ENCODE assay signal across 11 cellular contexts in the genomic region with DNA sequence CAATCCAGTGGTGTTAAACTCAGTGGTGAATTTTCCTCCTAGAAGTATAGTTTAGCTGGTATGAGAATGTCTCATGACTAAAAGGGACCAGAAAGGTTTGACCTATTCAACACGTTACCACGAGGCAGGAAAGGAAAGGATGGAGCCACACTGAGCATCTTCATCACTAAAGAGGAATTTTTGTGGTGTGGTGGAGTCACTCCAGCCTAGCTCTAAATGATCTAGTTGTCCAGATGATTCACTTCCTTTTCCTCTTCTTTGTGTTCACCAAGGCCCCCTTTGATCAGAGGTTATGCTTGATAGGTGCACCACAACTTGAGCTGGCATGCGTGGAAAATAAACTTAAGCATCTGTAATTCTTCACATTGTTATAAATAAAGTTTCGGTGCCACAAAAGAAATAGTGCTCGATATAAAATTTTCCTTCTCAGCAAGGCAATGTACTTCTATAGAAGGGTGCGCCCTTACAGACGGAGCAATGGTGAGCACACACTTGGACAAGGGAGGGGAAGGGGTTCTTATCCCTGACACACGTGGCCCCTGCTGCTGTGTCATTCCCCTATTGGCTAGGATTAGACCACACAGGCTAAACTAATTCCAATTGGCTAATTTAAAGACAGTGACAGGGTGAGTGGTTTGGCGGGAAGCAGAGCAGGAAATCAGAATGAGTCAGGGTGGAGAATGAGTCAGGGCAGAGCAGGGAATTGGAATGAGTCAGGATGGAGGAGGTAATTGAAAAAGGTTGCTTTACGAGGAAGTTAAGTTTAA.
DNase-seq lines count a peak whose midpoint lies in the region; ATAC-seq, FAIRE-seq and TF ChIP-seq lines count a peak whose summit lies in the region.
"Had no signal": no experiment of that assay in that cellular context is flagged by ENCODE, and none has a peak within 500 bp of the region (broad histone marks: within the 10 kb centered on the region; RNA-seq: fewer than 3 reads in every experiment).

No MANE protein-coding gene starts in this region.

- H3K9ac ChIP-seq in adipocyte (ENCODE audit: low read length), result no peak overlapping the region
- H3K9ac ChIP-seq in HepG2 (ENCODE audit: insufficient read depth, low read depth, low read length), result no peak overlapping the region
- no peak overlapping the region for H3K9ac ChIP-seq in endodermal cell (ENCODE audit: extremely low read depth, low read length, poor library complexity, severe bottlenecking)

- no peak for ATAC-seq in HepG2
- no peak for ATAC-seq in HG02981 (IDR thresholded peaks at IDR 0.05; ENCODE audit: unreplicated experiment)
- ATAC-seq: activated CD4-positive, CD25-positive, alpha-beta regulatory T cell treated with anti-CD3 and anti-CD28 coated beads, Interleukin-2, amount 50 U/mL, for 24 hours had no signal

- WGBS in HepG2 (ENCODE audit: low lambda C conversion rate), result 45% methylated on average over 10 of the region's 10 CpGs
- WGBS in endodermal cell (ENCODE audit: insufficient coverage in 1 of 2, insufficient read length in 1 of 2), 2 experiments, result 83 to 84% methylated on average over 3 to 10 of the region's 10 CpGs

- DNase-seq in EH (ENCODE audit: low read depth) (peak; percentile 97), M059J (ENCODE audit: low read depth) (peak; percentile 98), adipocyte (ENCODE audit: low read depth) (peak; percentile 60), HepG2 (ENCODE audit: low spot score) (peak; percentile 31), cardiac septum (ENCODE audit: low spot score) (no peak), endodermal cell (no peak), tibial artery (no peak)
- DNase-seq: naive B cell had no signal

- peak overlapping the region; percentile 4 for H3K4me3 ChIP-seq in adipocyte (ENCODE audit: low read length)
- no peak overlapping the region for H3K4me3 ChIP-seq in HepG2 (replicated peaks in 1 of 3; ENCODE audit: insufficient read depth in 1 of 3, low read depth in 2 of 3, low read length in 3 of 3)
- H3K4me3 ChIP-seq in endodermal cell (ENCODE audit: low read length), result no peak overlapping the region
- no peak overlapping the region for H3K4me3 ChIP-seq in tibial artery

- H3K9me3 Mint-ChIP-seq in endodermal cell, result peaks cover 4% of the 10 kb centered on the region

- BruUV-seq in HepG2 (replicated peaks; lab: Mats Ljungman, UMichigan), result no TSS peak

- H3K79me2 ChIP-seq in HepG2 (ENCODE audit: insufficient read depth, low read length), result no peaks in the 10 kb centered on the region

- TF ChIP-seq CTCF in HepG2 (CRISPR knock-in tag; IDR thresholded peaks at IDR 0.05) (no peak), endodermal cell (conservative IDR thresholded peaks at IDR 0.05) (no peak), tibial artery (IDR thresholded peaks at IDR 0.05) (no peak)

- no peak overlapping the region for H3K4me2 ChIP-seq in HepG2 (ENCODE audit: low read depth, low read length)

- intact Hi-C loops in HepG2 (cut with micrococcal nuclease; ENCODE audit: unreplicated experiment) (no loop called here), cardiac septum (cut with DNase I) (loop anchor here (10.0 kb wide), 1 partner anchor 958 kb away; the partner anchor contains the start of gene HS3ST3B1), tibial artery (cut with DNase I; ENCODE audit: low total_unique reads) (no loop called here)

- no peak overlapping the region for H3K27ac Mint-ChIP-seq in endodermal cell
- H3K27ac Mint-ChIP-seq: naive B cell had no signal

- H3K27me3 Mint-ChIP-seq in endodermal cell (ENCODE audit: insufficient read depth), result peaks cover 2% of the 10 kb centered on the region
- H3K27me3 Mint-ChIP-seq: naive B cell had no signal

- H3K27ac ChIP-seq in HepG2 (ENCODE audit: extremely low read length, insufficient read depth, low read length) (no peak overlapping the region), endodermal cell (ENCODE audit: low read depth, low read length) (no peak overlapping the region), tibial artery (no peak overlapping the region)

- CTCF ChIA-PET in HepG2 (lab: Yijun Ruan, JAX; ENCODE audit: low intra/inter-chr PET ratio, low total read pairs), result no interaction called here

- POLR2A ChIA-PET in HepG2 (lab: Yijun Ruan, JAX), result no interaction called here

- peaks cover 20% of the 10 kb centered on the region for H3K4me1 ChIP-seq in adipocyte (ENCODE audit: control insufficient read depth, insufficient read depth, low read length)
- peaks cover 23% of the 10 kb centered on the region for H3K4me1 ChIP-seq in HepG2 (ENCODE audit: insufficient read depth, low read length)
- no peaks in the 10 kb centered on the region for H3K4me1 ChIP-seq in endodermal cell (ENCODE audit: control insufficient read depth, insufficient read depth, low read length)
- no peaks in the 10 kb centered on the region for H3K4me1 ChIP-seq in tibial artery

- peaks cover 2% of the 10 kb centered on the region for H3K36me3 Mint-ChIP-seq in endodermal cell (ENCODE audit: low read depth)
- H3K36me3 Mint-ChIP-seq: naive B cell had no signal

- TF ChIP-seq RAD21 in HepG2 (CRISPR knock-in tag; IDR thresholded peaks at IDR 0.05), result no peak

- peak in 1 of 2 experiments; percentile 26; a peak in 1 of 4 replicates for TF ChIP-seq EP300 in HepG2 (IDR thresholded peaks at IDR 0.05; ENCODE audit: low read depth in 2 of 2, low read length in 2 of 2)
- no peak for TF ChIP-seq EP300 in HepG2 (CRISPR knock-in tag; IDR thresholded peaks at IDR 0.05; ENCODE audit: borderline replicate concordance)

- no peaks in the 10 kb centered on the region for H4K20me1 ChIP-seq in HepG2 (ENCODE audit: insufficient read depth, low read length)

- H3K4me3 Mint-ChIP-seq in endodermal cell, result no peak overlapping the region

- H3K9me3 ChIP-seq in adipocyte (ENCODE audit: control insufficient read depth, low read length) (no peaks in the 10 kb centered on the region), HepG2 (ENCODE audit: low read length) (no peaks in the 10 kb centered on the region), endodermal cell (ENCODE audit: control insufficient read depth, low read length) (no peaks in the 10 kb centered on the region), tibial artery (no peaks in the 10 kb centered on the region)

- H3K4me1 Mint-ChIP-seq in endodermal cell, result peaks cover 8% of the 10 kb centered on the region
- H3K4me1 Mint-ChIP-seq: naive B cell had no signal

- no peak overlapping the region for H2AFZ ChIP-seq in HepG2 (ENCODE audit: low read length)

- H3K36me3 ChIP-seq in adipocyte (ENCODE audit: control insufficient read depth, insufficient read depth, low read length, severe bottlenecking) (no peaks in the 10 kb centered on the region), HepG2 (replicated peaks in 1 of 2; ENCODE audit: control insufficient read depth in 1 of 2, insufficient read depth in 2 of 2, low read length in 2 of 2) (no peaks in the 10 kb centered on the region), endodermal cell (ENCODE audit: control insufficient read depth, insufficient read depth, low read length) (no peaks in the 10 kb centered on the region), tibial artery (no peaks in the 10 kb centered on the region)

- no peaks in the 10 kb centered on the region for H3K27me3 ChIP-seq in adipocyte (replicated peaks; ENCODE audit: control insufficient read depth, insufficient read depth, low read length)
- peaks cover 0 to 3% of the 10 kb centered on the region in 2 experiments; a peak in 1 of 5 replicates for H3K27me3 ChIP-seq in HepG2 (ENCODE audit: control insufficient read depth in 1 of 2, insufficient read depth in 2 of 2, low read length in 2 of 2)
- H3K27me3 ChIP-seq in endodermal cell (ENCODE audit: control insufficient read depth, insufficient read depth, low read length, poor library complexity, severe bottlenecking), result no peaks in the 10 kb centered on the region
- H3K27me3 ChIP-seq in tibial artery, result no peaks in the 10 kb centered on the region

- FAIRE-seq in HepG2 (lab: Jason Lieb, UNC), result no peak
- FAIRE-seq: GM12892 had no signal

- in situ Hi-C loops in HepG2 (cut with HindIII; ENCODE audit: extremely low pct_ligation_motif_present, low pct_unique_long_range_greater_than_20kb), result no loop called here

- TF ChIP-seq POLR2A in HepG2 (IDR thresholded peaks at IDR 0.05; ENCODE audit: insufficient read depth in 1 of 2, low read depth in 2 of 2, low read length in 2 of 2), result no peak

TF ChIP-seq in HepG2, 621 proteins besides CTCF, POLR2A, EP300 and RAD21 (continues in another document):
- TF ChIP-seq CEBPB (IDR thresholded peaks at IDR 0.05; ENCODE audit: borderline replicate concordance, low read depth, low read length) (no peak), FOSL2 (CRISPR knock-in tag; IDR thresholded peaks at IDR 0.05) (peak; percentile 78), ETV5 (CRISPR knock-in tag; IDR thresholded peaks at IDR 0.05; ENCODE audit: borderline replicate concordance) (no peak; the same call in 1 of the 2 replicates), ZNF547 (CRISPR knock-in tag; IDR thresholded peaks at IDR 0.05) (no peak), ELF3 (CRISPR knock-in tag; IDR thresholded peaks at IDR 0.05) (no peak), LBX2 (CRISPR knock-in tag; IDR thresholded peaks at IDR 0.05; ENCODE audit: borderline replicate concordance) (no peak), ZNF441 (CRISPR knock-in tag; IDR thresholded peaks at IDR 0.05; ENCODE audit: borderline replicate concordance) (no peak), ZIK1 (CRISPR knock-in tag; IDR thresholded peaks at IDR 0.05; ENCODE audit: borderline replicate concordance, low read depth) (no peak), ZNF660 (CRISPR knock-in tag; IDR thresholded peaks at IDR 0.05; ENCODE audit: borderline replicate concordance, low read depth) (no peak), MED1 (CRISPR knock-in tag; IDR thresholded peaks at IDR 0.05) (0 out of 2 replicates have a peak, but pooled peaks have one; percentile 24), ZNF34 (CRISPR knock-in tag; IDR thresholded peaks at IDR 0.05; ENCODE audit: borderline replicate concordance) (no peak), MIER3 (CRISPR knock-in tag; IDR thresholded peaks at IDR 0.05; ENCODE audit: borderline replicate concordance) (no peak)
- TF ChIP-seq, protein P1, sequence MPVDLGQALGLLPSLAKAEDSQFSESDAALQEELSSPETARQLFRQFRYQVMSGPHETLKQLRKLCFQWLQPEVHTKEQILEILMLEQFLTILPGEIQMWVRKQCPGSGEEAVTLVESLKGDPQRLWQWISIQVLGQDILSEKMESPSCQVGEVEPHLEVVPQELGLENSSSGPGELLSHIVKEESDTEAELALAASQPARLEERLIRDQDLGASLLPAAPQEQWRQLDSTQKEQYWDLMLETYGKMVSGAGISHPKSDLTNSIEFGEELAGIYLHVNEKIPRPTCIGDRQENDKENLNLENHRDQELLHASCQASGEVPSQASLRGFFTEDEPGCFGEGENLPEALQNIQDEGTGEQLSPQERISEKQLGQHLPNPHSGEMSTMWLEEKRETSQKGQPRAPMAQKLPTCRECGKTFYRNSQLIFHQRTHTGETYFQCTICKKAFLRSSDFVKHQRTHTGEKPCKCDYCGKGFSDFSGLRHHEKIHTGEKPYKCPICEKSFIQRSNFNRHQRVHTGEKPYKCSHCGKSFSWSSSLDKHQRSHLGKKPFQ (CRISPR knock-in tag; IDR thresholded peaks at IDR 0.05; ENCODE audit: insufficient replicate concordance), result no peak

Comparison
In these comparisons a context has a peak if more than half of its experiments do, and no peak if none do; other contexts are left out.
1. DNase-seq: peak in EH (single experiment), M059J (single experiment), adipocyte (single experiment) and HepG2 (single experiment); none in cardiac septum (single experiment), endodermal cell (single experiment) and tibial artery (0 of 2).